Comparison of ENCODE assay signal across 14 cellular contexts in genomic region chr4:60683357-60683756, GRCh38.
DNase-seq lines count a peak whose midpoint lies in the region; ATAC-seq and TF ChIP-seq lines count a peak whose summit lies in the region.
"Had no signal": no experiment of that assay in that cellular context is flagged by ENCODE, and none has a peak within 500 bp of the region (broad histone marks: within the 10 kb centered on the region; RNA-seq: fewer than 3 reads in every experiment).

No MANE protein-coding gene starts in this region.

- H3K27me3 ChIP-seq in duodenal mucosa (ENCODE audit: control insufficient read depth in 1 of 2, insufficient read depth in 2 of 2, low read length in 2 of 2) (no peaks in the 10 kb centered on the region), testis (no peaks in the 10 kb centered on the region)
- H3K27me3 ChIP-seq: neutrophil had no signal

- CTCF ChIA-PET in RWPE1 (lab: Yijun Ruan, JAX) = no interaction called here

- DNase-seq in EH (ENCODE audit: low read depth) (peak; percentile 98), RWPE1 (ENCODE audit: low spot score) (peak; percentile 2), skeletal muscle cell (ENCODE audit: low read depth) (peak; percentile 72), testis (no peak)
- DNase-seq in stimulated activated CD4-positive, alpha-beta T cell treated with anti-CD3 and anti-CD28 coated beads, Interleukin-2, amount 100 ng/mL, for 24 hours = no peak
- DNase-seq: activated naive CD8-positive, alpha-beta T cell treated with anti-CD3 and anti-CD28 coated beads, Interleukin-2, amount 50 U/mL, for 24 hours; activated T-cell treated with anti-CD3 and anti-CD28 coated beads for 4 hours; NCI-H1105; SW 1271 had no signal

- ATAC-seq in GM21367 (IDR thresholded peaks at IDR 0.05; ENCODE audit: unreplicated experiment) (no peak), GM21526 (IDR thresholded peaks at IDR 0.05; ENCODE audit: low FRiP score, unreplicated experiment) (no peak)
- ATAC-seq: activated naive CD8-positive, alpha-beta T cell treated with anti-CD3 and anti-CD28 coated beads, Interleukin-2, amount 50 U/mL, for 24 hours had no signal

- H3K27ac ChIP-seq in RWPE1 (no peak overlapping the region), duodenal mucosa (ENCODE audit: low read depth, low read length) (peak overlapping the region; percentile 43), testis (no peak overlapping the region)
- H3K27ac ChIP-seq: C4-2B, neutrophil had no signal

- 88% methylated on average over 1 of the region's 1 CpG for WGBS in testis, 2 donors

- no peak for TF ChIP-seq CTCF in RWPE1 (conservative IDR thresholded peaks at IDR 0.05; ENCODE audit: low read depth)
- TF ChIP-seq CTCF in testis (IDR thresholded peaks at IDR 0.05) = no peak

- H3K9me3 ChIP-seq in duodenal mucosa (ENCODE audit: control insufficient read depth in 1 of 2, low read length in 2 of 2) (no peaks in the 10 kb centered on the region), testis (no peaks in the 10 kb centered on the region)
- H3K9me3 ChIP-seq: neutrophil had no signal

- POLR2A ChIA-PET in RWPE1 (lab: Yijun Ruan, JAX; ENCODE audit: low non-redundant PET) = no interaction called here

- intact Hi-C loops in testis (cut with DNase I; ENCODE audit: low total_unique reads) = no loop called here

- H3K36me3 ChIP-seq in duodenal mucosa (ENCODE audit: control insufficient read depth in 1 of 2, insufficient read depth in 2 of 2, low read length in 2 of 2) = no peaks in the 10 kb centered on the region
- no peaks in the 10 kb centered on the region for H3K36me3 ChIP-seq in testis (ENCODE audit: low read depth, missing control alignments)
- H3K36me3 ChIP-seq: neutrophil had no signal

- no peaks in the 10 kb centered on the region for H3K4me1 ChIP-seq in duodenal mucosa (ENCODE audit: control insufficient read depth in 1 of 2, insufficient read depth in 2 of 2, low read length in 2 of 2)
- no peaks in the 10 kb centered on the region for H3K4me1 ChIP-seq in testis

- H3K4me3 ChIP-seq in duodenal mucosa (ENCODE audit: low read depth in 1 of 2, low read length in 2 of 2) (no peak overlapping the region), skeletal muscle cell (ENCODE audit: low read depth, low read length) (peak overlapping the region; percentile 18), testis (no peak overlapping the region)

- TF ChIP-seq POLR2A in testis (IDR thresholded peaks at IDR 0.05) = no peak

- no peak overlapping the region for H3K9ac ChIP-seq in duodenal mucosa (ENCODE audit: low read depth in 1 of 2, low read length in 2 of 2)

Comparison
In these comparisons a context has a peak if more than half of its experiments do, and no peak if none do; other contexts are left out.
1. DNase-seq: peak in EH (single experiment), RWPE1 (single experiment) and skeletal muscle cell (single experiment); none in testis (single experiment) and stimulated activated CD4-positive, alpha-beta T cell treated with anti-CD3 and anti-CD28 coated beads, Interleukin-2, amount 100 ng/mL, for 24 hours (0 of 2).